In the genomic region with DNA sequence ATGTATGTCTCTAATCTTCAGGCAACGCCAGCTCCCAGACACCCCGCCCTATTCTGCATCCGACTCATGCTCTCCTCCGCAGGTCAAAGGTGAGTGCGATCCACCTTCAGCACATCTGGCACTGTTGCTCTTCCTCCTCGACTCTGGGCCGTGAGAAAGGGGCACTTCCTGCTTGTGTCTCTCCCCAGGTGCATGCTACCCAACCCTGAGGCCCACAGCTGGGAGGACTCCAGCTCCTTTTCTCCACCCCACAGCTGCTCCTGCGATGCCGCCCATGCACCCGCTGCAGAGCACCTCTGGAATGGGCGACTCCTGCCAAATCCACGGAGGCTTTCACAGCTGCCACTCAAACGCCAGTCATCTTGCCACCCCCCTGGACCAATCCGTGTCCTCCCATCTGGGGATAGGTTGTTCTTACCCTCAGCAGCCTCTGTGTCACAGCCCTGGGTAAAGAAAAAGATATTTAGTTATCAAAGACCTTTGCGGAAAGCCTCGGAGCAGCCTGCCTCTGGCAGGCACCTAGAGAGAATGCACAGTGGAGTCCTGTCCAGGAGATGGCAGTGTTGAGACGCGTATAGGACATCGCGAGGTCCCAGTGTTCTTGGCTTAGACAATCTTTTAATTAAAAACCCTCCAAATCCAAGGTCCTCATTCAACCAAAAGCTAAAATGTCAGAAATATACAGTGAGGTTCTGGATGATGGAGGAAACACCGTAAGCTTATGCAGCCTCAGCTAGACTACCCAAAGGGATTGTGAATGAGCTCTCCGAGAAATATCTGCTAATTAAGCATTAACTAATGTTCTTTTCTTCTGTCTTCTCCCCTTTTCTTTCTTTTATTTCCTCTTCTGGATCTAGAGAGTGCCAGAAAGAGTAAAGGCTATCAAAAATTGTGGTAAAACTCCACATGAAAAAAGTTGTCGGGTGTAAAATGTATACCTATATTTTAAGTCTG, we compare ENCODE assay signal across 8 cellular contexts. TPM values are rescaled to one million over a fixed set of nuclear protein-coding genes. Genes with fewer than 3 reads are reported as not detected.
DNase-seq lines count a peak whose midpoint lies in the region; ATAC-seq and TF ChIP-seq lines count a peak whose summit lies in the region.

No MANE protein-coding gene starts in this region.

- peak; percentile 97 for ATAC-seq in Right ventricle myocardium superior (ENCODE audit: poor library complexity)
- peak; percentile 73 to 95 (median 91) for ATAC-seq in psoas muscle
- peak; percentile 94 for ATAC-seq in aorta (ENCODE audit: low FRiP score)

- H3K27ac ChIP-seq in psoas muscle, result no peak overlapping the region
- H3K27ac ChIP-seq in aorta (ENCODE audit: low read depth in 1 of 2, low read length in 2 of 2), result no peak overlapping the region

- 22 to 25% (median 22%) methylated on average over 23 of the region's 23 CpGs for WGBS in psoas muscle, 3 donors
- WGBS in aorta, 2 donors, result 24 to 25% methylated on average over 23 of the region's 23 CpGs

- in situ Hi-C loops in HAP-1 (cut with MboI; ENCODE audit: low sequenced_read_pairs), result no loop called here

- H3K4me3 ChIP-seq in HAP-1, result no peak overlapping the region
- H3K4me3 ChIP-seq in MG63, result peak overlapping the region; percentile 19
- peak overlapping the region; percentile 39 for H3K4me3 ChIP-seq in psoas muscle
- no peak overlapping the region for H3K4me3 ChIP-seq in aorta (ENCODE audit: low read length in 2 of 2)

- H3K36me3 ChIP-seq in HAP-1 (replicated peaks), result no peaks in the 10 kb centered on the region
- no peaks in the 10 kb centered on the region for H3K36me3 ChIP-seq in MG63
- H3K36me3 ChIP-seq in psoas muscle (ENCODE audit: insufficient read depth in 1 of 2, low read depth in 1 of 2), result no peaks in the 10 kb centered on the region
- H3K36me3 ChIP-seq in aorta (ENCODE audit: control insufficient read depth in 1 of 2, insufficient read depth in 2 of 2, low read length in 1 of 2), result no peaks in the 10 kb centered on the region

- H3K9me3 ChIP-seq in HAP-1 (no peaks in the 10 kb centered on the region), MG63 (no peaks in the 10 kb centered on the region), psoas muscle (no peaks in the 10 kb centered on the region), aorta (ENCODE audit: control insufficient read depth, low read length) (no peaks in the 10 kb centered on the region)

- intact Hi-C loops in Right ventricle myocardium superior (cut with DNase I) (loop anchor here (5.0 kb wide), 1 partner anchor 853 kb away; no protein-coding TSS in a partner anchor), psoas muscle (cut with DNase I) (loop anchor here (2.0 to 10.0 kb wide), 3 partner anchors 698 to 966 kb away; no protein-coding TSS in a partner anchor), aorta (cut with DNase I) (loop anchor here (2.0 to 5.0 kb wide), 2 partner anchors 698 to 853 kb away; no protein-coding TSS in a partner anchor)

- peak; percentile 92 for TF ChIP-seq CTCF in psoas muscle (IDR thresholded peaks at IDR 0.05)

- H3K27me3 ChIP-seq in HAP-1 (ENCODE audit: low read depth) (no peaks in the 10 kb centered on the region), MG63 (no peaks in the 10 kb centered on the region), psoas muscle (ENCODE audit: insufficient read depth in 3 of 3, low read length in 2 of 3) (no peaks in the 10 kb centered on the region), aorta (ENCODE audit: control insufficient read depth in 1 of 2, insufficient read depth in 2 of 2, low read length in 1 of 2) (no peaks in the 10 kb centered on the region)

- H3K4me1 ChIP-seq in HAP-1 (peaks cover 4% of the 10 kb centered on the region; the same call in 1 of the 2 replicates), psoas muscle (peaks cover 3% of the 10 kb centered on the region), aorta (ENCODE audit: control insufficient read depth in 1 of 2, insufficient read depth in 2 of 2, low read length in 2 of 2) (no peaks in the 10 kb centered on the region)

- DNase-seq in GM04504 (ENCODE audit: low read depth) (peak; percentile 27), HAP-1 (ENCODE audit: low spot score in 2 of 2) (peak; percentile 67 to 78), MG63 (peak; percentile 38), SHP77 treated with DMSO at 0.1 percent for 48 hours (lab: John Stamatoyannopoulos, UW) (peak; percentile 23), Right ventricle myocardium superior (peak; percentile 59), psoas muscle (peak; percentile 38 to 67), aorta (peak; percentile 74 to 80)
- peak; percentile 61 for DNase-seq in activated naive CD4-positive, alpha-beta T cell treated with Interleukin-2 at 50 U/mL for 16 hours

RNA-seq across cellular contexts. Expression of gene MYRFL, which starts 54.3 kb away (rescaled TPM):
- not detected in 2 replicates for total RNA-seq in MG63 (2014; rRNA removed; shearing (Covaris generic); ENCODE audit: low replicate concordance)
- total RNA-seq in Right ventricle myocardium superior, result 0.11 TPM
- under 1 TPM in 1 of 4 donors, not detected in 3; 0.18 TPM for total RNA-seq in psoas muscle
- under 1 TPM; 0.06 to 0.12 (median 0.08) TPM for polyA plus RNA-seq in psoas muscle
- total RNA-seq in aorta, result under 1 TPM; 0.36 to 0.55 TPM
- 1 to 10 TPM in 1 of 2 donors, under 1 TPM in 1; 0.61 to 3.1 TPM for polyA plus RNA-seq in aorta

Comparison
In these comparisons a context has a peak if more than half of its experiments do, and no peak if none do; other contexts are left out.
1. DNase-seq: peak in every context shown above with its lines; median percentile 77 in aorta; 72 in HAP-1; 61 in activated naive CD4-positive, alpha-beta T cell treated with Interleukin-2 at 50 U/mL for 16 hours; 59 in Right ventricle myocardium superior; 52 in psoas muscle; 38 in MG63; 27 in GM04504; 23 in SHP77 treated with DMSO at 0.1 percent for 48 hours.
2. H3K4me3 ChIP-seq: peak in MG63 (single experiment) and psoas muscle (single experiment); none in HAP-1 (single experiment) and aorta (0 of 2).
3. Peak in every context shown above with its lines, with median percentiles within 50 percentile points of each other: ATAC-seq.